Comparison of ENCODE assay signal across 25 cellular contexts in genomic region chr4:181849472-181849871, GRCh38.
DNase-seq lines count a peak whose midpoint lies in the region; ATAC-seq and TF ChIP-seq lines count a peak whose summit lies in the region.
"Had no signal": no experiment of that assay in that cellular context is flagged by ENCODE, and none has a peak within 500 bp of the region (broad histone marks: within the 10 kb centered on the region; RNA-seq: fewer than 3 reads in every experiment).

No MANE protein-coding gene starts in this region.

- TF ChIP-seq CTCF in SK-N-SH (IDR thresholded peaks at IDR 0.05) (no peak), mesothelial cell of epicardium (IDR thresholded peaks at IDR 0.05; ENCODE audit: unreplicated experiment) (no peak)

- H3K9me3 ChIP-seq in SK-N-SH: no peaks in the 10 kb centered on the region
- H3K9me3 ChIP-seq: A549; BLaER1 treated with 17β-estradiol and CSF1 and Interleukin-3, amounts not matched to agents 10 nM and 100 nM; Caco-2 had no signal

- H3K4me1 Mint-ChIP-seq in mesothelial cell of epicardium: peaks cover 17% of the 10 kb centered on the region
- H3K4me1 Mint-ChIP-seq: B cell had no signal

- H3K79me2 ChIP-seq in SK-N-SH (ENCODE audit: insufficient read depth): no peaks in the 10 kb centered on the region

- no peak for TF ChIP-seq RAD21 in SK-N-SH (IDR thresholded peaks at IDR 0.05; ENCODE audit: low read length)

- H3K4me2 ChIP-seq in SK-N-SH: no peak overlapping the region
- H3K4me2 ChIP-seq: A549; BLaER1 treated with 17β-estradiol and CSF1 and Interleukin-3, amounts not matched to agents 10 nM and 100 nM had no signal

- WGBS in SK-N-SH (ENCODE audit: low lambda C conversion rate): 61% methylated on average over 2 of the region's 2 CpGs

- H3K4me1 ChIP-seq in SK-N-SH (ENCODE audit: control insufficient read depth in 1 of 2, insufficient read depth in 2 of 2, low read depth in 1 of 2, low read length in 1 of 2): peaks cover 0 to 8% of the 10 kb centered on the region in 2 experiments; a peak in 2 of 4 replicates
- H3K4me1 ChIP-seq: A549; BLaER1 treated with 17β-estradiol and CSF1 and Interleukin-3, amounts not matched to agents 10 nM and 100 nM; Caco-2 had no signal

- no peaks in the 10 kb centered on the region for H3K36me3 Mint-ChIP-seq in mesothelial cell of epicardium
- H3K36me3 Mint-ChIP-seq: CD8-positive, alpha-beta T cell had no signal

- CTCF ChIA-PET in SK-N-SH (lab: Yijun Ruan, JAX): no interaction called here

- POLR2A ChIA-PET in SK-N-SH (lab: Yijun Ruan, JAX): no interaction called here

- H3K9me3 Mint-ChIP-seq in mesothelial cell of epicardium: no peaks in the 10 kb centered on the region

- no peak overlapping the region for H3K4me3 ChIP-seq in SK-N-SH (ENCODE audit: low read depth in 2 of 2, low read length in 1 of 2)
- H3K4me3 ChIP-seq: A549; BLaER1 treated with 17β-estradiol and CSF1 and Interleukin-3, amounts not matched to agents 10 nM and 100 nM; GM12878 had no signal

- no peaks in the 10 kb centered on the region for H3F3A ChIP-seq in SK-N-SH (replicated peaks; ENCODE audit: insufficient read depth)

- no peaks in the 10 kb centered on the region for H4K20me1 ChIP-seq in SK-N-SH (ENCODE audit: insufficient read depth)
- H4K20me1 ChIP-seq: BLaER1 treated with 17β-estradiol and CSF1 and Interleukin-3, amounts not matched to agents 10 nM and 100 nM had no signal

- H3K9me2 ChIP-seq in SK-N-SH: 0 out of 2 replicates have a peak, but pooled peaks cover 4% of the 10 kb centered on the region

- ATAC-seq in SK-N-SH treated with all-trans-retinoic acid at 6 μM for 48 hours: no peak
- no peak for ATAC-seq in GM21390 (IDR thresholded peaks at IDR 0.05; ENCODE audit: unreplicated experiment)
- ATAC-seq in GM18519 (IDR thresholded peaks at IDR 0.05; ENCODE audit: low FRiP score, unreplicated experiment): no peak
- ATAC-seq: A549; CD8-positive, alpha-beta T cell; GM12878 had no signal

- no peak overlapping the region for H2AFZ ChIP-seq in SK-N-SH (ENCODE audit: low read depth)

- no peaks in the 10 kb centered on the region for H3K27me3 Mint-ChIP-seq in mesothelial cell of epicardium (ENCODE audit: low read depth)
- H3K27me3 Mint-ChIP-seq: B cell; CD4-positive, alpha-beta T cell had no signal

- no peak overlapping the region for H3K27ac ChIP-seq in SK-N-SH (ENCODE audit: low read depth in 2 of 2, low read length in 1 of 2)
- H3K27ac ChIP-seq: 22Rv1; A549; BLaER1 treated with 17β-estradiol and CSF1 and Interleukin-3, amounts not matched to agents 10 nM and 100 nM; C4-2B had no signal

- no peak for DNase-seq in SK-N-SH
- DNase-seq in SK-N-DZ (ENCODE audit: low spot score): peak; percentile 9
- DNase-seq in mesothelial cell of epicardium (ENCODE audit: low spot score in 2 of 2, unreplicated experiment in 2 of 2): no peak
- no peak for DNase-seq in NCI-H2196 treated with DMSO at 0.1 percent for 48 hours (lab: John Stamatoyannopoulos, UW; ENCODE audit: unreplicated experiment)
- DNase-seq: AML-193; Caco-2; Calu3; CD4-positive, alpha-beta T cell; CD8-positive, alpha-beta T cell; DMS 273 treated with DMSO at 0.1 percent for 48 hours; DMS153; DMS53; DMS79; DND-41; EL; GDM1 had no signal

- TF ChIP-seq EP300 in SK-N-SH (IDR thresholded peaks at IDR 0.05; ENCODE audit: borderline replicate concordance in 1 of 2, low read depth in 1 of 2, low read length in 1 of 2): no peak

- H3K4me3 Mint-ChIP-seq in mesothelial cell of epicardium: no peak overlapping the region
- H3K4me3 Mint-ChIP-seq: B cell; CD4-positive, alpha-beta T cell; CD8-positive, alpha-beta T cell had no signal

- no peaks in the 10 kb centered on the region for H3K27me3 ChIP-seq in SK-N-SH (ENCODE audit: insufficient read depth)
- H3K27me3 ChIP-seq: BLaER1 treated with 17β-estradiol and CSF1 and Interleukin-3, amounts not matched to agents 10 nM and 100 nM had no signal

- H3K36me3 ChIP-seq in SK-N-SH (replicated peaks in 1 of 2; ENCODE audit: control insufficient read depth in 1 of 2, insufficient read depth in 2 of 2, low read length in 1 of 2): no peaks in the 10 kb centered on the region
- H3K36me3 ChIP-seq: BLaER1 treated with 17β-estradiol and CSF1 and Interleukin-3, amounts not matched to agents 10 nM and 100 nM had no signal

- no peak overlapping the region for H3K9ac ChIP-seq in SK-N-SH
- H3K9ac ChIP-seq: BLaER1 treated with 17β-estradiol and CSF1 and Interleukin-3, amounts not matched to agents 10 nM and 100 nM had no signal

- peak overlapping the region; percentile 6 for H3K27ac Mint-ChIP-seq in mesothelial cell of epicardium
- H3K27ac Mint-ChIP-seq: B cell; CD4-positive, alpha-beta T cell; CD8-positive, alpha-beta T cell had no signal

TF ChIP-seq in SK-N-SH treated with all-trans-retinoic acid at 6 μM for 48 hours, 23 proteins besides CTCF, POLR2A, EP300 and RAD21 (continues in another document):
- TF ChIP-seq ARNTL (CRISPR knock-in tag; IDR thresholded peaks at IDR 0.05; ENCODE audit: borderline replicate concordance, low read depth): no peak
- TF ChIP-seq ZNF70 (CRISPR knock-in tag; IDR thresholded peaks at IDR 0.05): no peak
- TF ChIP-seq, protein P1, sequence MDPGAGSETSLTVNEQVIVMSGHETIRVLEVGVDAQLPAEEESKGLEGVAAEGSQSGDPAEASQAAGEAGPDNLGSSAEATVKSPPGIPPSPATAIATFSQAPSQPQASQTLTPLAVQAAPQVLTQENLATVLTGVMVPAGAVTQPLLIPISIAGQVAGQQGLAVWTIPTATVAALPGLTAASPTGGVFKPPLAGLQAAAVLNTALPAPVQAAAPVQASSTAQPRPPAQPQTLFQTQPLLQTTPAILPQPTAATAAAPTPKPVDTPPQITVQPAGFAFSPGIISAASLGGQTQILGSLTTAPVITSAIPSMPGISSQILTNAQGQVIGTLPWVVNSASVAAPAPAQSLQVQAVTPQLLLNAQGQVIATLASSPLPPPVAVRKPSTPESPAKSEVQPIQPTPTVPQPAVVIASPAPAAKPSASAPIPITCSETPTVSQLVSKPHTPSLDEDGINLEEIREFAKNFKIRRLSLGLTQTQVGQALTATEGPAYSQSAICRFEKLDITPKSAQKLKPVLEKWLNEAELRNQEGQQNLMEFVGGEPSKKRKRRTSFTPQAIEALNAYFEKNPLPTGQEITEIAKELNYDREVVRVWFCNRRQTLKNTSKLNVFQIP (CRISPR knock-in tag; IDR thresholded peaks at IDR 0.05; ENCODE audit: borderline replicate concordance, low read depth): no peak; the same call in 1 of the 2 replicates
- no peak; the same call in 1 of the 2 replicates for TF ChIP-seq ZC3H10 (CRISPR knock-in tag; IDR thresholded peaks at IDR 0.05)
- TF ChIP-seq SNAI2 (CRISPR knock-in tag; IDR thresholded peaks at IDR 0.05): 0 out of 2 replicates have a peak, but pooled peaks have one; percentile 64
- TF ChIP-seq BACH2 (CRISPR knock-in tag; IDR thresholded peaks at IDR 0.05; ENCODE audit: borderline replicate concordance): no peak
- TF ChIP-seq, protein P2, sequence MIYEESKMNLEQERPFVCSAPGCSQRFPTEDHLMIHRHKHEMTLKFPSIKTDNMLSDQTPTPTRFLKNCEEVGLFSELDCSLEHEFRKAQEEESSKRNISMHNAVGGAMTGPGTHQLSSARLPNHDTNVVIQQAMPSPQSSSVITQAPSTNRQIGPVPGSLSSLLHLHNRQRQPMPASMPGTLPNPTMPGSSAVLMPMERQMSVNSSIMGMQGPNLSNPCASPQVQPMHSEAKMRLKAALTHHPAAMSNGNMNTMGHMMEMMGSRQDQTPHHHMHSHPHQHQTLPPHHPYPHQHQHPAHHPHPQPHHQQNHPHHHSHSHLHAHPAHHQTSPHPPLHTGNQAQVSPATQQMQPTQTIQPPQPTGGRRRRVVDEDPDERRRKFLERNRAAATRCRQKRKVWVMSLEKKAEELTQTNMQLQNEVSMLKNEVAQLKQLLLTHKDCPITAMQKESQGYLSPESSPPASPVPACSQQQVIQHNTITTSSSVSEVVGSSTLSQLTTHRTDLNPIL (CRISPR knock-in tag; IDR thresholded peaks at IDR 0.05; ENCODE audit: low read depth): peak; percentile 94
- TF ChIP-seq RARB (CRISPR knock-in tag; IDR thresholded peaks at IDR 0.05): no peak

TF ChIP-seq in SK-N-SH, 30 proteins besides CTCF, POLR2A, EP300 and RAD21 (continues in another document):
- TF ChIP-seq, protein P3, sequence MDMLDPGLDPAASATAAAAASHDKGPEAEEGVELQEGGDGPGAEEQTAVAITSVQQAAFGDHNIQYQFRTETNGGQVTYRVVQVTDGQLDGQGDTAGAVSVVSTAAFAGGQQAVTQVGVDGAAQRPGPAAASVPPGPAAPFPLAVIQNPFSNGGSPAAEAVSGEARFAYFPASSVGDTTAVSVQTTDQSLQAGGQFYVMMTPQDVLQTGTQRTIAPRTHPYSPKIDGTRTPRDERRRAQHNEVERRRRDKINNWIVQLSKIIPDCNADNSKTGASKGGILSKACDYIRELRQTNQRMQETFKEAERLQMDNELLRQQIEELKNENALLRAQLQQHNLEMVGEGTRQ (IDR thresholded peaks at IDR 0.05; ENCODE audit: borderline replicate concordance, low read depth, low read length): no peak
- no peak for TF ChIP-seq POLR2AphosphoS5 (IDR thresholded peaks at IDR 0.05; ENCODE audit: low read depth, low read length)
- TF ChIP-seq NFIC (IDR thresholded peaks at IDR 0.05; ENCODE audit: borderline replicate concordance): no peak
- no peak for TF ChIP-seq PBX3 (IDR thresholded peaks at IDR 0.05)
- no peak for TF ChIP-seq USF1 (IDR thresholded peaks at IDR 0.05; ENCODE audit: borderline replicate concordance, low read depth)
- TF ChIP-seq SMC3 (IDR thresholded peaks at IDR 0.05; ENCODE audit: low read depth, low read length): no peak
- TF ChIP-seq MXI1 (IDR thresholded peaks at IDR 0.05; ENCODE audit: low read depth, low read length): no peak
- no peak for TF ChIP-seq TAF1 (IDR thresholded peaks at IDR 0.05; ENCODE audit: borderline replicate concordance, low read depth, low read length)
- no peak for TF ChIP-seq FOXJ3 (CRISPR knock-in tag; IDR thresholded peaks at IDR 0.05)
- TF ChIP-seq YY1 (IDR thresholded peaks at IDR 0.05; ENCODE audit: low read depth): no peak
- TF ChIP-seq JUND (IDR thresholded peaks at IDR 0.05): no peak
